22 cellular contexts compared by ENCODE assay signal in the genomic region with DNA sequence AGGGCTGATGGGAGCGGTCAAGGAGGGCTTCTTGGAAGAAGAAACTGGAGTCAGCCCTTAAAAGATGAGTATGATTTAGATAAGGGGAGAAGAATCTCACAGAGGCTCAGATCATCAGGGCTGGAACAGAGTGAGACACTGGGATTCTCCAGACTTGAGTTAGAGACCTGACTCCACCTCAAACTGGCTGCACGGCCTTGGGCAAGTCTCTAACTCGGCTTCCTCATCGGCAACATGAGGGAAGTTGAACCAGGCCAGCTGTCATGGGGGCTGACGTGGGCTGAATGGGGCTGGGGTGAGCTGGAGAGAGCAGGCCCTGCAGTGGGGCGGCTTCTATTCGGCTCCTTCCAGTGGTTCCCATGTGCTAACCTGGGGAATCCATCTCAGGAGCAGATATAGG. TPM values are rescaled to one million over a fixed set of nuclear protein-coding genes. Genes with fewer than 3 reads are reported as not detected.
A peak's percentile ranks its signal among the peaks of the same experiment; 100 is the strongest.
DNase-seq lines count a peak whose midpoint lies in the region; ATAC-seq, FAIRE-seq and TF ChIP-seq lines count a peak whose summit lies in the region.
"Had no signal": no experiment of that assay in that cellular context is flagged by ENCODE, and none has a peak within 500 bp of the region (broad histone marks: within the 10 kb centered on the region; RNA-seq: fewer than 3 reads in every experiment).

No MANE protein-coding gene starts in this region.

- TF ChIP-seq CTCF in dorsolateral prefrontal cortex (IDR thresholded peaks at IDR 0.05 in 54 of 56, conservative IDR thresholded peaks at IDR 0.05 in 2 of 56; ENCODE audit: low read depth in 1 of 56, partially characterized antibody in 56 of 56) = no peak
- TF ChIP-seq CTCF in osteoblast (IDR thresholded peaks at IDR 0.05; ENCODE audit: extremely low read depth, low read depth, low read length) = no peak
- TF ChIP-seq CTCF in upper lobe of right lung (IDR thresholded peaks at IDR 0.05) = no peak

- peak overlapping the region in 36 of 59 donors; percentile 1 to 59 (median 41) for H3K4me3 ChIP-seq in dorsolateral prefrontal cortex
- H3K4me3 ChIP-seq in osteoblast (ENCODE audit: insufficient read depth, low read length) = no peak overlapping the region
- H3K4me3 ChIP-seq in upper lobe of right lung = peak overlapping the region; percentile 34
- H3K4me3 ChIP-seq: BLaER1, MG63 had no signal

- H3K27ac ChIP-seq in dorsolateral prefrontal cortex (peak overlapping the region in 6 of 59 donors; percentile 8 to 53 (median 32)), osteoblast (ENCODE audit: low read depth, low read length) (no peak overlapping the region), upper lobe of right lung (peak overlapping the region; percentile 63)
- H3K27ac ChIP-seq: BLaER1 had no signal

- no peaks in the 10 kb centered on the region for H3K79me2 ChIP-seq in osteoblast (ENCODE audit: insufficient read depth, low read length)

- DNase-seq in Right ventricle myocardium inferior (ENCODE audit: missing footprints) (no peak), cardiac septum (ENCODE audit: low spot score) (no peak), dorsolateral prefrontal cortex (no peak), osteoblast (ENCODE audit: insufficient read length, low spot score, missing footprints) (peak; percentile 75), upper lobe of right lung (peak; percentile 77), urothelium cell line (ENCODE audit: low spot score) (no peak), cerebellar cortex (ENCODE audit: low spot score) (no peak)
- DNase-seq: DND-41, Karpas-422, MG63, NCI-H1105 treated with DMSO at 0.1 percent for 48 hours, NCI-H1694 treated with DMSO at 0.1 percent for 48 hours, NCI-H2107, NCI-H2227 treated with DMSO at 0.1 percent for 48 hours, NCI-H524, SHP77 had no signal

- H3K4me1 ChIP-seq in osteoblast (ENCODE audit: insufficient read depth, low read length) (no peaks in the 10 kb centered on the region), upper lobe of right lung (peaks cover 4% of the 10 kb centered on the region)

- peaks cover 0 to 10% (median 0%) of the 10 kb centered on the region in 45 donors for H3K27me3 ChIP-seq in dorsolateral prefrontal cortex
- peaks cover 12% of the 10 kb centered on the region for H3K27me3 ChIP-seq in osteoblast (ENCODE audit: insufficient read depth, low read length)
- peaks cover 9% of the 10 kb centered on the region for H3K27me3 ChIP-seq in upper lobe of right lung
- H3K27me3 ChIP-seq: BLaER1, MG63 had no signal

- H3K36me3 ChIP-seq in osteoblast (ENCODE audit: insufficient read depth, low read length) (no peaks in the 10 kb centered on the region), upper lobe of right lung (no peaks in the 10 kb centered on the region)
- H3K36me3 ChIP-seq: BLaER1, MG63 had no signal

- peak; percentile 19 for ATAC-seq in Right ventricle myocardium inferior
- peak; percentile 59 for ATAC-seq in upper lobe of right lung
- no peak for ATAC-seq in HG02678 (IDR thresholded peaks at IDR 0.05; ENCODE audit: unreplicated experiment)
- ATAC-seq: HCT116, Panc1 had no signal

- no peak overlapping the region for H2AFZ ChIP-seq in osteoblast (ENCODE audit: low read length)

- H4K20me1 ChIP-seq in osteoblast (ENCODE audit: insufficient read depth, low read length) = peaks cover 2% of the 10 kb centered on the region
- H4K20me1 ChIP-seq: BLaER1 had no signal

- no peak overlapping the region for H3K4me2 ChIP-seq in osteoblast (ENCODE audit: insufficient read depth, low read length)
- H3K4me2 ChIP-seq: BLaER1 had no signal

- H3K9me3 ChIP-seq in osteoblast (ENCODE audit: low read depth, low read length) = no peaks in the 10 kb centered on the region
- H3K9me3 ChIP-seq in upper lobe of right lung = no peaks in the 10 kb centered on the region
- H3K9me3 ChIP-seq: BLaER1, MG63 had no signal

- intact Hi-C loops in Right ventricle myocardium inferior (cut with DNase I) (loop anchor here (10.0 kb wide), 1 partner anchor 541 kb away; no protein-coding TSS in a partner anchor), cardiac septum (cut with DNase I) (loop anchor here (10.0 kb wide), 1 partner anchor 531 kb away; no protein-coding TSS in a partner anchor), dorsolateral prefrontal cortex (cut with DNase I) (loop anchor here in 1 of 2 donors (2.0 to 10.0 kb wide), 2 partner anchors 49 to 541 kb away; no protein-coding TSS in a partner anchor), upper lobe of right lung (cut with DNase I) (no loop called here)

- FAIRE-seq in urothelium cell line (lab: Jason Lieb, UNC) = no peak
- FAIRE-seq: G401.6 had no signal

RNA-seq across cellular contexts. Expression of a gene that starts 2.5 kb away (rescaled TPM):
- total RNA-seq in Right ventricle myocardium inferior (140 TPM), cardiac septum (38.6 TPM), dorsolateral prefrontal cortex (100 to 1,000 TPM in 30 of 120 experiments, 10 to 100 TPM in 90; 15.3 to 399 (median 70.1) TPM), osteoblast (2.2 TPM in 1 of 2 replicates, not detected in the other), upper lobe of right lung (353 TPM)
- total RNA-seq: A172 had no signal

RNA-seq across cellular contexts. Expression of a gene that starts 7.1 kb away (rescaled TPM):
- total RNA-seq in Right ventricle myocardium inferior = 165 TPM
- 34.3 TPM for total RNA-seq in cardiac septum
- total RNA-seq in dorsolateral prefrontal cortex = 100 to 1,000 TPM in 35 of 120 experiments, 10 to 100 TPM in 85; 12.3 to 456 (median 73.0) TPM
- 0.72 TPM in 1 of 2 replicates, not detected in the other for total RNA-seq in osteoblast
- 707 TPM for total RNA-seq in upper lobe of right lung
- total RNA-seq: A172 had no signal

RNA-seq across cellular contexts. Expression of a gene that starts 9.5 kb away (rescaled TPM):
- 124 TPM for total RNA-seq in Right ventricle myocardium inferior
- 35.1 TPM for total RNA-seq in cardiac septum
- 100 to 1,000 TPM in 13 of 120 experiments, 10 to 100 TPM in 105, 1 to 10 TPM in 2; 7.6 to 317 (median 44.5) TPM for total RNA-seq in dorsolateral prefrontal cortex
- total RNA-seq in osteoblast = 1.1 TPM in 1 of 2 replicates, not detected in the other
- 521 TPM for total RNA-seq in upper lobe of right lung
- total RNA-seq: A172 had no signal

Comparison
In these comparisons a context has a peak if more than half of its experiments do, and no peak if none do; other contexts are left out.
1. DNase-seq: peak in osteoblast (single experiment) and upper lobe of right lung (single experiment); none in Right ventricle myocardium inferior (single experiment), cardiac septum (single experiment), dorsolateral prefrontal cortex (0 of 10), urothelium cell line (single experiment) and cerebellar cortex (single experiment).